8 cellular contexts compared by ENCODE assay signal in genomic region chr10:17229717-17229966, GRCh38. TPM values are rescaled to one million over a fixed set of nuclear protein-coding genes. Genes with fewer than 3 reads are reported as not detected.
DNase-seq lines count a peak whose midpoint lies in the region; ATAC-seq and TF ChIP-seq lines count a peak whose summit lies in the region.

No MANE protein-coding gene starts in this region.

- H3K4me3 ChIP-seq in hepatocyte, result peak overlapping the region; percentile 75

- H3K4me3 Mint-ChIP-seq in stimulated activated naive CD8-positive, alpha-beta T cell treated with anti-CD3 and anti-CD28 coated beads, Interleukin-15, Interleukin-2, amounts not matched to agents 100 ng/mL and 50 ng/mL, for 24 hours, result peak overlapping the region; percentile 96
- H3K4me3 Mint-ChIP-seq in T-helper 17 cell, result peak overlapping the region; percentile 94
- H3K4me3 Mint-ChIP-seq in stimulated activated memory B cell treated with anti-CD40 and anti-IgM and Interleukin-4, amounts not matched to agents 10 μg/mL and 1 μg/mL and 100 μg/mL, for 72 hours, result peak overlapping the region; percentile 98

- no peak for ATAC-seq in stimulated activated naive CD8-positive, alpha-beta T cell treated with anti-CD3 and anti-CD28 coated beads, Interleukin-15, Interleukin-2, amounts not matched to agents 100 U/mL and 50 U/mL, for 24 hours
- no peak for ATAC-seq in T-helper 17 cell
- no peak for ATAC-seq in stimulated activated memory B cell treated with anti-CD40 and anti-IgM and Interleukin-4, amounts not matched to agents 10 μg/mL and 1 μg/mL and 100 μg/mL, for 72 hours

- H3K27ac ChIP-seq in hepatocyte, result peak overlapping the region; percentile 99

- peak overlapping the region; percentile 94 for H3K27ac Mint-ChIP-seq in stimulated activated naive CD8-positive, alpha-beta T cell treated with anti-CD3 and anti-CD28 coated beads, Interleukin-15, Interleukin-2, amounts not matched to agents 100 ng/mL and 50 ng/mL, for 24 hours
- H3K27ac Mint-ChIP-seq in T-helper 17 cell, result peak overlapping the region; percentile 98
- H3K27ac Mint-ChIP-seq in stimulated activated memory B cell treated with anti-CD40 and anti-IgM and Interleukin-4, amounts not matched to agents 10 μg/mL and 1 μg/mL and 100 μg/mL, for 72 hours, result peak overlapping the region; percentile 97

- no peaks in the 10 kb centered on the region for H3K9me3 Mint-ChIP-seq in stimulated activated naive CD8-positive, alpha-beta T cell treated with anti-CD3 and anti-CD28 coated beads, Interleukin-15, Interleukin-2, amounts not matched to agents 100 ng/mL and 50 ng/mL, for 24 hours
- no peaks in the 10 kb centered on the region for H3K9me3 Mint-ChIP-seq in stimulated activated memory B cell treated with anti-CD40 and anti-IgM and Interleukin-4, amounts not matched to agents 10 μg/mL and 1 μg/mL and 100 μg/mL, for 72 hours

- H3K27me3 ChIP-seq in hepatocyte, result peaks cover 23% of the 10 kb centered on the region

- H3K4me1 ChIP-seq in hepatocyte (ENCODE audit: insufficient read depth), result peaks cover 31% of the 10 kb centered on the region

- H2AFZ ChIP-seq in hepatocyte, result peak overlapping the region; percentile 38

- peaks cover 71% of the 10 kb centered on the region for H3K4me1 Mint-ChIP-seq in stimulated activated naive CD8-positive, alpha-beta T cell treated with anti-CD3 and anti-CD28 coated beads, Interleukin-15, Interleukin-2, amounts not matched to agents 100 ng/mL and 50 ng/mL, for 24 hours (ENCODE audit: low read depth)
- peaks cover 63% of the 10 kb centered on the region for H3K4me1 Mint-ChIP-seq in T-helper 17 cell
- peaks cover 46% of the 10 kb centered on the region for H3K4me1 Mint-ChIP-seq in stimulated activated memory B cell treated with anti-CD40 and anti-IgM and Interleukin-4, amounts not matched to agents 10 μg/mL and 1 μg/mL and 100 μg/mL, for 72 hours

- H3K9me2 ChIP-seq in hepatocyte (replicated peaks; ENCODE audit: insufficient read depth), result no peaks in the 10 kb centered on the region

- H3K79me2 ChIP-seq in hepatocyte, result peaks cover 36% of the 10 kb centered on the region

- H3K36me3 ChIP-seq in hepatocyte (replicated peaks; ENCODE audit: insufficient read depth, low read depth), result peaks cover 3% of the 10 kb centered on the region

- peaks cover 40% of the 10 kb centered on the region for H4K20me1 ChIP-seq in hepatocyte (ENCODE audit: insufficient read depth, poor library complexity, severe bottlenecking)

- peak overlapping the region; percentile 85 for H3K4me2 ChIP-seq in hepatocyte

- peaks cover 48% of the 10 kb centered on the region for H3K36me3 Mint-ChIP-seq in stimulated activated naive CD8-positive, alpha-beta T cell treated with anti-CD3 and anti-CD28 coated beads, Interleukin-15, Interleukin-2, amounts not matched to agents 100 ng/mL and 50 ng/mL, for 24 hours (ENCODE audit: low read depth)
- peaks cover 4% of the 10 kb centered on the region for H3K36me3 Mint-ChIP-seq in T-helper 17 cell (ENCODE audit: low read depth)
- peaks cover 29% of the 10 kb centered on the region for H3K36me3 Mint-ChIP-seq in stimulated activated memory B cell treated with anti-CD40 and anti-IgM and Interleukin-4, amounts not matched to agents 10 μg/mL and 1 μg/mL and 100 μg/mL, for 72 hours

- under 1% methylated on average over 21 of the region's 21 CpGs for WGBS in hepatocyte (ENCODE audit: low lambda C conversion rate, missing lambda C conversion rate)

- no peak for DNase-seq in stimulated activated naive CD8-positive, alpha-beta T cell treated with anti-CD3 and anti-CD28 coated beads, Interleukin-15, Interleukin-2, amounts not matched to agents 100 U/mL and 50 U/mL, for 24 hours
- DNase-seq in T-helper 17 cell (no peak), hepatocyte (ENCODE audit: low spot score) (no peak), glomerular visceral epithelial cell (ENCODE audit: extremely low spot score) (no peak), NCI-H345 (lab: John Stamatoyannopoulos, UW) (no peak)
- no peak for DNase-seq in stimulated activated CD4-positive, alpha-beta T cell treated with anti-CD3 and anti-CD28 coated beads, Interleukin-15, amount 100 ng/mL, for 24 hours

- H3K9me3 ChIP-seq in T-helper 17 cell (ENCODE audit: control insufficient read depth, low read length, poor library complexity, severe bottlenecking), result no peaks in the 10 kb centered on the region
- no peaks in the 10 kb centered on the region for H3K9me3 ChIP-seq in hepatocyte (ENCODE audit: low read depth)

- TF ChIP-seq CTCF in hepatocyte (IDR thresholded peaks at IDR 0.05; ENCODE audit: poor library complexity), result no peak

- H3K27me3 Mint-ChIP-seq in stimulated activated naive CD8-positive, alpha-beta T cell treated with anti-CD3 and anti-CD28 coated beads, Interleukin-15, Interleukin-2, amounts not matched to agents 100 ng/mL and 50 ng/mL, for 24 hours, result no peaks in the 10 kb centered on the region
- no peaks in the 10 kb centered on the region for H3K27me3 Mint-ChIP-seq in T-helper 17 cell
- no peaks in the 10 kb centered on the region for H3K27me3 Mint-ChIP-seq in stimulated activated memory B cell treated with anti-CD40 and anti-IgM and Interleukin-4, amounts not matched to agents 10 μg/mL and 1 μg/mL and 100 μg/mL, for 72 hours

RNA-seq across cellular contexts. Expression of gene VIM, which starts 1.6 kb away (rescaled TPM):
- total RNA-seq in T-helper 17 cell, result 1,000 to 10,000 TPM; 1,558 to 2,042 TPM
- total RNA-seq in hepatocyte, result 833 and 1,051 TPM in 2 replicates
- 302 and 335 TPM in 2 replicates for polyA plus RNA-seq in hepatocyte

RNA-seq across cellular contexts. Expression of gene TRDMT1, which starts 28.2 kb away (rescaled TPM):
- total RNA-seq in T-helper 17 cell (10 to 100 TPM; 10.6 to 15.6 TPM), hepatocyte (4.2 and 5.4 TPM in 2 replicates)
- polyA plus RNA-seq in hepatocyte, result 3.5 and 5.9 TPM in 2 replicates
